13 cellular contexts compared by ENCODE assay signal in genomic region chr22:24302591-24302990, GRCh38. TPM values are rescaled to one million over a fixed set of nuclear protein-coding genes. Genes with fewer than 3 reads are reported as not detected.
DNase-seq lines count a peak whose midpoint lies in the region; ATAC-seq and TF ChIP-seq lines count a peak whose summit lies in the region.
"Had no signal": no experiment of that assay in that cellular context is flagged by ENCODE, and none has a peak within 500 bp of the region (broad histone marks: within the 10 kb centered on the region; RNA-seq: fewer than 3 reads in every experiment).

No MANE protein-coding gene starts in this region.

- no peak overlapping the region for H3K4ac ChIP-seq in mesendoderm (ENCODE audit: low read depth, low read length)

- no peak overlapping the region for H2AK5ac ChIP-seq in mesendoderm (ENCODE audit: low read length)

- H3K4me3 ChIP-seq in right lobe of liver, result no peak overlapping the region
- no peak overlapping the region for H3K4me3 ChIP-seq in thyroid gland (replicated peaks in 1 of 3)
- H3K4me3 ChIP-seq in mesendoderm (ENCODE audit: low read length), result no peak overlapping the region

- H3K27me3 ChIP-seq in right lobe of liver (no peaks in the 10 kb centered on the region), thyroid gland (no peaks in the 10 kb centered on the region), mesendoderm (ENCODE audit: insufficient read depth, low read length, poor library complexity) (no peaks in the 10 kb centered on the region)

- TF ChIP-seq CTCF in RWPE1 (conservative IDR thresholded peaks at IDR 0.05; ENCODE audit: low read depth) (no peak), right lobe of liver (IDR thresholded peaks at IDR 0.05) (no peak), thyroid gland (IDR thresholded peaks at IDR 0.05) (no peak)

- no peak overlapping the region for H4K5ac ChIP-seq in mesendoderm (ENCODE audit: low read length)

- no peak overlapping the region for H3K9ac ChIP-seq in mesendoderm (ENCODE audit: low read length)

- H2BK120ac ChIP-seq in mesendoderm (ENCODE audit: low read depth, low read length), result no peak overlapping the region

- peak overlapping the region; percentile 75 for H3K27ac ChIP-seq in RWPE1
- peak overlapping the region; percentile 40 to 73 (median 55) for H3K27ac ChIP-seq in right lobe of liver
- peak overlapping the region; percentile 85 to 93 (median 88) for H3K27ac ChIP-seq in thyroid gland
- no peak overlapping the region for H3K27ac ChIP-seq in substantia nigra (ENCODE audit: low read depth, low read length, poor library complexity, severe bottlenecking)
- no peak overlapping the region for H3K27ac ChIP-seq in mesendoderm (ENCODE audit: low read depth, low read length)

- H3K79me1 ChIP-seq in mesendoderm (ENCODE audit: low read length), result peaks cover 19% of the 10 kb centered on the region

- ATAC-seq in right lobe of liver, result peak; percentile 72 to 77 (median 74)

- DNase-seq in NCI-H1092 treated with DMSO at 0.1 percent for 48 hours (lab: John Stamatoyannopoulos, UW) (peak; percentile 14), NCI-H1092 (lab: John Stamatoyannopoulos, UW) (no peak), RWPE1 (ENCODE audit: low spot score) (no peak), right lobe of liver (no peak), thyroid gland (no peak), substantia nigra (lab: John Stamatoyannopoulos, UW) (no peak), H4 (ENCODE audit: low spot score) (no peak), mesendoderm (no peak)
- DNase-seq: 8988T; activated CD4-positive, alpha-beta T cell treated with anti-CD3 and anti-CD28 coated beads, Interleukin-2, amount 50 U/mL, for 4 hours; nucleus accumbens; stimulated activated CD4-positive, alpha-beta T cell treated with anti-CD3 and anti-CD28 coated beads, Interleukin-4, amount 100 ng/mL, for 1 hour had no signal

- intact Hi-C loops in right lobe of liver (cut with DNase I) (no loop called here), thyroid gland (cut with DNase I) (no loop called here)

- H3K9me3 ChIP-seq in right lobe of liver, result no peaks in the 10 kb centered on the region
- H3K9me3 ChIP-seq in thyroid gland, result no peaks in the 10 kb centered on the region

- H2BK5ac ChIP-seq in mesendoderm (ENCODE audit: low read length), result no peak overlapping the region

- no peak for TF ChIP-seq POLR2A in right lobe of liver (IDR thresholded peaks at IDR 0.05)
- TF ChIP-seq POLR2A in thyroid gland (IDR thresholded peaks at IDR 0.05), result no peak

- CTCF ChIA-PET in RWPE1 (lab: Yijun Ruan, JAX), result no interaction called here

- H2BK15ac ChIP-seq in mesendoderm (replicated peaks; ENCODE audit: low read depth), result no peak overlapping the region

- no peak overlapping the region for H3K4me2 ChIP-seq in mesendoderm (ENCODE audit: low read length)

- WGBS in right lobe of liver (ENCODE audit: insufficient coverage, low coverage, low lambda C conversion rate, missing lambda C conversion rate), result 25% methylated on average over 1 of the region's 1 CpG
- 64 to 76% methylated on average over 1 of the region's 1 CpG for WGBS in thyroid gland, 2 donors
- WGBS in mesendoderm (ENCODE audit: extremely low coverage, insufficient coverage, low lambda C conversion rate), result no CpG with 5 or more reads among the region's 1 CpG

- no peak overlapping the region for H3K56ac ChIP-seq in mesendoderm (ENCODE audit: low read length)

- H4K8ac ChIP-seq in mesendoderm (ENCODE audit: low read depth, low read length), result no peak overlapping the region

- H3K36me3 ChIP-seq in right lobe of liver, result peaks cover 0 to 4% (median 0%) of the 10 kb centered on the region in 4 donors
- no peaks in the 10 kb centered on the region for H3K36me3 ChIP-seq in thyroid gland
- peaks cover 3% of the 10 kb centered on the region for H3K36me3 ChIP-seq in mesendoderm (ENCODE audit: control insufficient read depth, insufficient read depth, low read length)

- H3K4me1 ChIP-seq in right lobe of liver (peaks cover 0 to 36% (median 16%) of the 10 kb centered on the region in 4 donors), thyroid gland (peaks cover 44 to 50% of the 10 kb centered on the region in 2 donors), mesendoderm (ENCODE audit: control insufficient read depth, low read depth, low read length) (no peaks in the 10 kb centered on the region)

- no peak overlapping the region for H3K23ac ChIP-seq in mesendoderm (ENCODE audit: low read length)

- peaks cover 2% of the 10 kb centered on the region for H3K79me2 ChIP-seq in mesendoderm (ENCODE audit: control insufficient read depth, insufficient read depth, low read length)

- H3K18ac ChIP-seq in mesendoderm (ENCODE audit: low read length), result no peak overlapping the region

- POLR2A ChIA-PET in RWPE1 (lab: Yijun Ruan, JAX; ENCODE audit: low non-redundant PET), result no interaction called here

RNA-seq across cellular contexts. Expression of gene SPECC1L, which starts 32.0 kb away (rescaled TPM):
- total RNA-seq in right lobe of liver (10 to 100 TPM; 16.3 to 26.4 (median 24.2) TPM), thyroid gland (100 to 1,000 TPM in 1 of 4 donors, 10 to 100 TPM in 3; 65.2 to 102 (median 69.2) TPM)
- total RNA-seq in H4 (2014; rRNA removed; shearing (Covaris generic)), result 10.8 and 27.0 TPM in 2 replicates
- 26.3 TPM for polyA plus RNA-seq in mesendoderm (2013, experiment 1 of 2)
- 26.9 TPM for polyA plus RNA-seq in mesendoderm (2013, experiment 2 of 2)

RNA-seq across cellular contexts. Expression of gene GGT5, which starts 57.7 kb away (rescaled TPM):
- total RNA-seq in right lobe of liver (10 to 100 TPM in 5 of 6 experiments, 1 to 10 TPM in 1; 8.5 to 34.7 (median 22.0) TPM), thyroid gland (10 to 100 TPM; 59.0 to 99.3 (median 86.3) TPM)
- total RNA-seq in H4 (2014; rRNA removed; shearing (Covaris generic)), result not detected in 2 replicates
- polyA plus RNA-seq in mesendoderm (2013, experiment 1 of 2), result 0.11 TPM
- not detected for polyA plus RNA-seq in mesendoderm (2013, experiment 2 of 2)
- polyA plus RNA-seq: IgD-negative memory B cell had no signal

Comparison
In these comparisons a context has a peak if more than half of its experiments do, and no peak if none do; other contexts are left out.
1. H3K27ac ChIP-seq: peak in RWPE1 (single experiment), right lobe of liver (3 of 3) and thyroid gland (3 of 3); none in substantia nigra (single experiment) and mesendoderm (single experiment).